ENCODE assay signal across 8 cellular contexts in genomic region chr4:85968945-85969830, GRCh38.
DNase-seq lines count a peak whose midpoint lies in the region; ATAC-seq and TF ChIP-seq lines count a peak whose summit lies in the region.

No MANE protein-coding gene starts in this region.

- no peaks in the 10 kb centered on the region for H3K36me3 Mint-ChIP-seq in activated CD4-positive, alpha-beta memory T cell treated with anti-CD3 and anti-CD28 coated beads, Interleukin-2, amount 10 ng/mL, durations not matched to agents 7 days and 5 days (ENCODE audit: low read depth)
- no peaks in the 10 kb centered on the region for H3K36me3 Mint-ChIP-seq in effector memory CD8-positive, alpha-beta T cell (ENCODE audit: insufficient read depth)

- peak; percentile 13 for DNase-seq in Daoy (ENCODE audit: low read depth)
- peak; percentile 38 for DNase-seq in H4 (ENCODE audit: low spot score)
- DNase-seq in NCI-H128 (lab: John Stamatoyannopoulos, UW; ENCODE audit: unreplicated experiment), result peak; percentile 19
- DNase-seq in WERI-Rb-1, result no peak
- DNase-seq in iPS-NIHi11 (ENCODE audit: low spot score), result peak; percentile 31
- DNase-seq in thoracic aorta (ENCODE audit: low spot score), result no peak
- DNase-seq in activated CD4-positive, alpha-beta memory T cell treated with anti-CD3 and anti-CD28 coated beads, Interleukin-2, amount 10 ng/mL, durations not matched to agents 7 days and 5 days, result no peak
- no peak for DNase-seq in effector memory CD8-positive, alpha-beta T cell

- peaks cover 16 to 20% of the 10 kb centered on the region in 2 donors for H3K4me1 ChIP-seq in thoracic aorta (ENCODE audit: control insufficient read depth in 1 of 2, low read depth in 2 of 2)

- H3K27me3 Mint-ChIP-seq in activated CD4-positive, alpha-beta memory T cell treated with anti-CD3 and anti-CD28 coated beads, Interleukin-2, amount 10 ng/mL, durations not matched to agents 7 days and 5 days, result no peaks in the 10 kb centered on the region
- no peaks in the 10 kb centered on the region for H3K27me3 Mint-ChIP-seq in effector memory CD8-positive, alpha-beta T cell

- no peaks in the 10 kb centered on the region for H3K4me1 Mint-ChIP-seq in activated CD4-positive, alpha-beta memory T cell treated with anti-CD3 and anti-CD28 coated beads, Interleukin-2, amount 10 ng/mL, durations not matched to agents 7 days and 5 days
- H3K4me1 Mint-ChIP-seq in effector memory CD8-positive, alpha-beta T cell (ENCODE audit: low read depth in 2 of 2), result no peaks in the 10 kb centered on the region

- H3K27ac Mint-ChIP-seq in activated CD4-positive, alpha-beta memory T cell treated with anti-CD3 and anti-CD28 coated beads, Interleukin-2, amount 10 ng/mL, durations not matched to agents 7 days and 5 days, result no peak overlapping the region
- no peak overlapping the region for H3K27ac Mint-ChIP-seq in effector memory CD8-positive, alpha-beta T cell

- H3K36me3 ChIP-seq in WERI-Rb-1 (no peaks in the 10 kb centered on the region), thoracic aorta (no peaks in the 10 kb centered on the region)

- no peak overlapping the region for H3K4me3 ChIP-seq in WERI-Rb-1 (ENCODE audit: low read depth, low read length)
- H3K4me3 ChIP-seq in thoracic aorta, result no peak overlapping the region

- TF ChIP-seq CTCF in WERI-Rb-1 (IDR thresholded peaks at IDR 0.05; ENCODE audit: low read depth, low read length) (peak; percentile 41; the same call in 1 of the 2 replicates), thoracic aorta (IDR thresholded peaks at IDR 0.05) (peak; percentile 57)

- no peaks in the 10 kb centered on the region for H3K9me3 ChIP-seq in WERI-Rb-1 (ENCODE audit: severe bottlenecking)
- no peaks in the 10 kb centered on the region for H3K9me3 ChIP-seq in thoracic aorta

- ATAC-seq in thoracic aorta (ENCODE audit: insufficient number of reproducible peaks, low FRiP score, low read depth), result peak; percentile 74
- ATAC-seq in effector memory CD8-positive, alpha-beta T cell (replicated peaks), result no peak

- H3K27me3 ChIP-seq in WERI-Rb-1 (ENCODE audit: insufficient read depth, low read depth, severe bottlenecking) (no peaks in the 10 kb centered on the region), thoracic aorta (replicated peaks; ENCODE audit: insufficient read depth) (no peaks in the 10 kb centered on the region)

- CTCF ChIA-PET in activated CD4-positive, alpha-beta memory T cell treated with anti-CD3 and anti-CD28 coated beads, Interleukin-2, amount 10 ng/mL, durations not matched to agents 7 days and 5 days (lab: Charles Lee), result no interaction called here

- H3K27ac ChIP-seq in WERI-Rb-1 (no peak overlapping the region), thoracic aorta (no peak overlapping the region)

- no peaks in the 10 kb centered on the region for H3K9me3 Mint-ChIP-seq in activated CD4-positive, alpha-beta memory T cell treated with anti-CD3 and anti-CD28 coated beads, Interleukin-2, amount 10 ng/mL, durations not matched to agents 7 days and 5 days
- H3K9me3 Mint-ChIP-seq in effector memory CD8-positive, alpha-beta T cell, result peaks cover 5 to 12% of the 10 kb centered on the region in 2 donors

- no peak overlapping the region for H3K4me3 Mint-ChIP-seq in activated CD4-positive, alpha-beta memory T cell treated with anti-CD3 and anti-CD28 coated beads, Interleukin-2, amount 10 ng/mL, durations not matched to agents 7 days and 5 days
- no peak overlapping the region for H3K4me3 Mint-ChIP-seq in effector memory CD8-positive, alpha-beta T cell

- POLR2A ChIA-PET in activated CD4-positive, alpha-beta memory T cell treated with anti-CD3 and anti-CD28 coated beads, Interleukin-2, amount 10 ng/mL, durations not matched to agents 7 days and 5 days (lab: Charles Lee), result no interaction called here

Comparison
In these comparisons a context has a peak if more than half of its experiments do, and no peak if none do; other contexts are left out.
1. DNase-seq: peak in Daoy (single experiment), H4 (single experiment), NCI-H128 (single experiment) and iPS-NIHi11 (single experiment); none in WERI-Rb-1 (single experiment), thoracic aorta (single experiment), activated CD4-positive, alpha-beta memory T cell treated with anti-CD3 and anti-CD28 coated beads, Interleukin-2, amount 10 ng/mL, durations not matched to agents 7 days and 5 days (single experiment) and effector memory CD8-positive, alpha-beta T cell (0 of 3).